ENCODE assay signal across 21 cellular contexts in the genomic region with DNA sequence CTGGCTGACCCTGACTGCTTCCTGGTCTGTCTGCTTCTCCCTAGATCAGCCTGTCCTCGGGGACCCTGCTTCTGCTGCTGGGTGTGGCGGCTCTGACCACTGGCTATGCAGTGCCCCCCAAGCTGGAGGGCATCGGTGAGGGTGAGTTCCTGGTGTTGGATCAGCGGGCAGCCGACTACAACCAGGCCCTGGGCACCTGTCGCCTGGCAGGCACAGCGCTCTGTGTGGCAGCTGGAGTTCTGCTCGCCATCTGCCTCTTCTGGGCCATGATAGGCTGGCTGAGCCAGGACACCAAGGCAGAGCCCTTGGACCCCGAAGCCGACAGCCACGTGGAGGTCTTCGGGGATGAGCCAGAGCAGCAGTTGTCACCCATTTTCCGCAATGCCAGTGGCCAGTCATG.
"Had no signal": no experiment of that assay in that cellular context is flagged by ENCODE, and none has a peak within 500 bp of the region (broad histone marks: within the 10 kb centered on the region; RNA-seq: fewer than 3 reads in every experiment).

No MANE protein-coding gene starts in this region.

- H3K36me3 ChIP-seq: gastrocnemius medialis, neural progenitor cell, prostate gland, right atrium auricular region, thyroid gland, vagina had no signal

- H3K27ac ChIP-seq: gastrocnemius medialis, lower lobe of right lung, neural progenitor cell, prostate gland, right atrium auricular region, sigmoid colon, stomach, thyroid gland, vagina had no signal

- H3K27me3 ChIP-seq: dorsolateral prefrontal cortex, neural progenitor cell, right atrium auricular region, sigmoid colon, stomach, thyroid gland, vagina had no signal

- H2AFZ ChIP-seq: neural progenitor cell had no signal

- H3K4me1 ChIP-seq: neural progenitor cell, prostate gland, vagina had no signal

- FAIRE-seq: keratinocyte had no signal

- DNase-seq: effector CD4-positive, alpha-beta T cell; gastrocnemius medialis; head of caudate nucleus; left ventricle myocardium superior; lower lobe of right lung; naive B cell; nucleus accumbens; sigmoid colon; stimulated activated CD4-positive, alpha-beta T cell treated with anti-CD3 and anti-CD28 coated beads, Interleukin-2, amount 100 ng/mL, for 24 hours; stimulated activated CD4-positive, alpha-beta T cell treated with anti-CD3 and anti-CD28 coated beads, Interleukin-4, amount 100 ng/mL, for 24 hours; stimulated activated naive CD4-positive, alpha-beta T cell treated with Interleukin-2 at 50 U/mL for 16 hours; stomach; thyroid gland; trophoblast cell had no signal

- H3K4me2 ChIP-seq: neural progenitor cell had no signal

- H3K4me3 ChIP-seq: dorsolateral prefrontal cortex, gastrocnemius medialis, lower lobe of right lung, neural progenitor cell, prostate gland, right atrium auricular region, sigmoid colon, stomach, thyroid gland, vagina had no signal

- H3K9ac ChIP-seq: neural progenitor cell had no signal

- ATAC-seq: gastrocnemius medialis; lower lobe of right lung; stimulated activated effector memory CD8-positive, alpha-beta T cell treated with anti-CD3 and anti-CD28 coated beads, Interleukin-12 subunit alpha, Interleukin-12 subunit beta, amount 100 ng/mL, for 72 hours had no signal

- H3K9me3 ChIP-seq: gastrocnemius medialis, lower lobe of right lung, prostate gland, right atrium auricular region, sigmoid colon, stomach, thyroid gland, vagina had no signal
